Comparison of ENCODE assay signal across 13 cellular contexts in genomic region chr6:27759930-27760329, GRCh38.
"Had no signal": no experiment of that assay in that cellular context is flagged by ENCODE, and none has a peak within 500 bp of the region (broad histone marks: within the 10 kb centered on the region; RNA-seq: fewer than 3 reads in every experiment).

No MANE protein-coding gene starts in this region.

- H3K27ac ChIP-seq: cardiac muscle cell, gastroesophageal sphincter, hepatocyte had no signal

- H3K9me3 ChIP-seq: gastroesophageal sphincter had no signal

- H3K36me3 ChIP-seq: cardiac muscle cell, gastroesophageal sphincter had no signal

- H3K4me3 ChIP-seq: cardiac muscle cell, gastroesophageal sphincter, hepatocyte had no signal

- DNase-seq: activated B cell treated with CpG ODN at 0.5 μM for 24 hours; activated CD4-positive, alpha-beta T cell treated with anti-CD3 and anti-CD28 coated beads, Interleukin-2, amount 10 ng/mL, durations not matched to agents 24 days and 14 days; activated naive CD4-positive, alpha-beta T cell treated with anti-CD3 and anti-CD28 coated beads, Interleukin-2, amount 50 U/mL, for 16 hours; endodermal cell; left ventricle myocardium superior; mesenchymal stem cell; natural killer cell; nucleus accumbens; stimulated activated CD4-positive, alpha-beta T cell treated with anti-CD3 and anti-CD28 coated beads, Interleukin-2, amount 100 ng/mL, for 48 hours had no signal

- ATAC-seq: gastroesophageal sphincter; left ventricle myocardium superior; natural killer cell; stimulated activated memory B cell treated with anti-CD40 and anti-IgM and Interleukin-4, amounts not matched to agents 10 μg/mL and 1 μg/mL and 100 μg/mL, for 72 hours had no signal

- H2AFZ ChIP-seq: hepatocyte had no signal

- H3K27me3 ChIP-seq: cardiac muscle cell, hepatocyte had no signal

- H3K4me2 ChIP-seq: hepatocyte had no signal

- H3K79me2 ChIP-seq: hepatocyte had no signal
